ENCODE assay signal across 8 cellular contexts in the genomic region with DNA sequence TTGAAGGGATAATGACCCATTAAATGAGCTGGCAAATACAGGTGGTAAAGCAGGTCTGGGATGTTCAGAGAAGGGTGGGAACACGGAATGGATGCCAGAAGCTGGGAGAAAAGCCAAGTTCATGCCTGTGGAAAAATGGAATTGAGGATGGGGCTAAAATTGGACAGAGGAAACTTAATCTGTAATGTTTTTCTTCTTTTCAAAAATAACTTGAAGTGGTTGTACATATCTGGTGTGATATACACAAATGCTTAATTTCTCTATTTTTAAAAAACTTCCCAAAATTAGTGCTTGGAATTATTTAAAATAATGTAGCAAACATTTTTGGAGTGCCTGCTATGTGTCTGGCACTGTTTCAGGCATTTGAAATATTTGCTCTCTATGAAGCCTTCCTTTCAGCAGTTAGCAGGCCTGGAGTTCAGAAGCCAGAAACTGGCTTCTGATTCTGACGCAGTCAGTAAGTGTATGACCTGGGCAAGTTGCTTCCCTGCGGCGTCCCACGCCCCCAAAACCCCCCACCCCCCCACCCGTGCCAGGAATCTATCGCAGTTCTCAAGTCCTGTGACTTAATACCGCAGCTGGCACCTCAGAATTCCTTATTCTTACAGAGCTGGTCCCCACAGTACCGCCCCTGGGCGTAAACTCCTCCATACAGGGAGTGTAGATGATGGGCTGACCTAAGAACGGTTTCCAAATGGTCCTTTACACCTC. TPM values are rescaled to one million over a fixed set of nuclear protein-coding genes. Genes with fewer than 3 reads are reported as not detected.
DNase-seq lines count a peak whose midpoint lies in the region; ATAC-seq and TF ChIP-seq lines count a peak whose summit lies in the region.

No MANE protein-coding gene starts in this region.

- DNase-seq in NCI-H2227 (lab: John Stamatoyannopoulos, UW; ENCODE audit: unreplicated experiment) (peak; percentile 23), NCI-H2227 treated with DMSO at 0.1 percent for 48 hours (lab: John Stamatoyannopoulos, UW) (no peak), WERI-Rb-1 (peak; percentile 48), heart left ventricle (no peak), skeletal muscle cell (ENCODE audit: low read depth) (no peak), erythroblast (lab: John Stamatoyannopoulos, UW) (no peak), NCI-H510A (lab: John Stamatoyannopoulos, UW) (no peak)
- no peak for DNase-seq in activated naive CD4-positive, alpha-beta T cell treated with anti-CD3 and anti-CD28 coated beads, Interleukin-2, amount 50 U/mL, for 72 hours (ENCODE audit: low spot score in 2 of 2)

- H3K27me3 ChIP-seq in WERI-Rb-1 (ENCODE audit: insufficient read depth, low read depth, severe bottlenecking) (no peaks in the 10 kb centered on the region), heart left ventricle (peaks cover 0 to 3% (median 0%) of the 10 kb centered on the region in 9 donors)

- TF ChIP-seq POLR2A in heart left ventricle (IDR thresholded peaks at IDR 0.05) (no peak), erythroblast (IDR thresholded peaks at IDR 0.05; ENCODE audit: low read length) (no peak)

- H3K36me3 ChIP-seq in WERI-Rb-1: peaks cover 33% of the 10 kb centered on the region
- peaks cover 0 to 20% (median 12%) of the 10 kb centered on the region in 9 donors for H3K36me3 ChIP-seq in heart left ventricle

- H3K27ac Mint-ChIP-seq in activated naive CD4-positive, alpha-beta T cell treated with anti-CD3 and anti-CD28 coated beads, Interleukin-2, amount 50 U/mL, for 72 hours: peak overlapping the region in 1 of 2 donors; percentile 96

- peak overlapping the region; percentile 93 for H3K27ac ChIP-seq in WERI-Rb-1
- peak overlapping the region; percentile 19 to 90 (median 84) for H3K27ac ChIP-seq in heart left ventricle

- ATAC-seq in heart left ventricle: peak in 2 of 4 donors; percentile 12 to 47
- ATAC-seq in activated naive CD4-positive, alpha-beta T cell treated with anti-CD3 and anti-CD28 coated beads, Interleukin-2, amount 50 U/mL, for 72 hours: no peak

- intact Hi-C loops in heart left ventricle (cut with DNase I): loop anchor here in 3 of 10 donors (5.0 to 10.0 kb wide), 3 partner anchors 193 to 237 kb away; a partner anchor contains a TSS

- H3K36me3 Mint-ChIP-seq in activated naive CD4-positive, alpha-beta T cell treated with anti-CD3 and anti-CD28 coated beads, Interleukin-2, amount 50 U/mL, for 72 hours: peaks cover 30 to 32% of the 10 kb centered on the region in 2 donors

- 34 to 50% (median 46%) methylated on average over 11 of the region's 11 CpGs for WGBS in heart left ventricle, 4 donors

- TF ChIP-seq CTCF in WERI-Rb-1 (IDR thresholded peaks at IDR 0.05; ENCODE audit: low read depth, low read length) (no peak), heart left ventricle (IDR thresholded peaks at IDR 0.05) (no peak)

- peaks cover 4 to 40% (median 25%) of the 10 kb centered on the region in 12 donors for H3K4me1 ChIP-seq in heart left ventricle

- H3K9me3 Mint-ChIP-seq in activated naive CD4-positive, alpha-beta T cell treated with anti-CD3 and anti-CD28 coated beads, Interleukin-2, amount 50 U/mL, for 72 hours: peaks cover 0 to 11% of the 10 kb centered on the region in 2 donors

- H3K4me3 ChIP-seq in WERI-Rb-1 (ENCODE audit: low read depth, low read length) (peak overlapping the region; percentile 97), heart left ventricle (peak overlapping the region in 10 of 12 donors; percentile 78 to 98 (median 86)), skeletal muscle cell (ENCODE audit: low read depth, low read length) (peak overlapping the region; percentile 86)

- H3K9me3 ChIP-seq in WERI-Rb-1 (ENCODE audit: severe bottlenecking): no peaks in the 10 kb centered on the region
- H3K9me3 ChIP-seq in heart left ventricle: no peaks in the 10 kb centered on the region

RNA-seq across cellular contexts. Expression of a gene that starts 0.8 kb away (rescaled TPM):
- total RNA-seq in heart left ventricle: 100 to 1,000 TPM in 7 of 9 donors, 10 to 100 TPM in 2; 73.1 to 128 (median 104) TPM
- polyA plus RNA-seq in heart left ventricle: 100 to 1,000 TPM in 1 of 2 donors, 10 to 100 TPM in 1; 40.3 to 118 TPM
- 10 to 100 TPM; 78.5 to 83.4 TPM for total RNA-seq in activated naive CD4-positive, alpha-beta T cell treated with anti-CD3 and anti-CD28 coated beads, Interleukin-2, amount 50 U/mL, for 72 hours

RNA-seq across cellular contexts. Expression of a gene that starts 51.7 kb away (rescaled TPM):
- 100 to 1,000 TPM; 191 to 561 (median 259) TPM for total RNA-seq in heart left ventricle
- polyA plus RNA-seq in heart left ventricle: 100 to 1,000 TPM in 1 of 2 donors, 10 to 100 TPM in 1; 97.5 to 189 TPM
- total RNA-seq in activated naive CD4-positive, alpha-beta T cell treated with anti-CD3 and anti-CD28 coated beads, Interleukin-2, amount 50 U/mL, for 72 hours: 1 to 10 TPM; 1.8 to 2.4 TPM

Comparison
In these comparisons a context has a peak if more than half of its experiments do, and no peak if none do; other contexts are left out.
1. DNase-seq: peak in NCI-H2227 (single experiment) and WERI-Rb-1 (single experiment); none in NCI-H2227 treated with DMSO at 0.1 percent for 48 hours (single experiment), heart left ventricle (0 of 5), skeletal muscle cell (single experiment), erythroblast (0 of 2), NCI-H510A (single experiment) and activated naive CD4-positive, alpha-beta T cell treated with anti-CD3 and anti-CD28 coated beads, Interleukin-2, amount 50 U/mL, for 72 hours (0 of 2).
2. RNA of a gene that starts 51.7 kb away (total RNA-seq): 191 to 561 TPM in heart left ventricle; 1.8 to 2.4 TPM in activated naive CD4-positive, alpha-beta T cell treated with anti-CD3 and anti-CD28 coated beads, Interleukin-2, amount 50 U/mL, for 72 hours; every median in the first group is over 10 times any median in the second.
3. Peak in every context shown above with its lines, with median percentiles within 50 percentile points of each other: H3K4me3 ChIP-seq.